8 cellular contexts compared by ENCODE assay signal in genomic region chr18:51194604-51195003, GRCh38. TPM values are rescaled to one million over a fixed set of nuclear protein-coding genes. Genes with fewer than 3 reads are reported as not detected.
A peak's percentile ranks its signal among the peaks of the same experiment; 100 is the strongest.
DNase-seq lines count a peak whose midpoint lies in the region; ATAC-seq, FAIRE-seq and TF ChIP-seq lines count a peak whose summit lies in the region.

No MANE protein-coding gene starts in this region.

- H3K4me3 ChIP-seq in iPS DF 6.9 (ENCODE audit: low read length): peak overlapping the region; percentile 99; the same call in 1 of the 2 replicates
- peak overlapping the region; percentile 89 to 90 for H3K4me3 ChIP-seq in stomach smooth muscle (ENCODE audit: low read length in 2 of 2)

- H3K9me3 ChIP-seq in iPS DF 6.9 (ENCODE audit: control insufficient read depth, insufficient read depth, low read length): no peaks in the 10 kb centered on the region
- H3K9me3 ChIP-seq in stomach smooth muscle (ENCODE audit: control insufficient read depth in 2 of 2, low read length in 2 of 2): no peaks in the 10 kb centered on the region

- POLR2A ChIA-PET in WTC11 (lab: Charles Lee): no interaction called here

- ATAC-seq in WTC11: no peak
- ATAC-seq in GM21423 (IDR thresholded peaks at IDR 0.05; ENCODE audit: unreplicated experiment): no peak
- no peak for ATAC-seq in HG03025 (IDR thresholded peaks at IDR 0.05; ENCODE audit: low FRiP score, unreplicated experiment)

- FAIRE-seq in RCC 7860 (lab: Jason Lieb, UNC): no peak

- peaks cover 23% of the 10 kb centered on the region for H3K36me3 Mint-ChIP-seq in T-helper 2 cell treated with Interferon-gamma antibody and Interleukin-4, amounts not matched to agents 5 μg/mL and 100 μg/mL, for 36 hours (ENCODE audit: low read depth)
- peaks cover 8% of the 10 kb centered on the region for H3K36me3 Mint-ChIP-seq in WTC11

- TF ChIP-seq CTCF in WTC11 (IDR thresholded peaks at IDR 0.05): no peak

- H3K9me3 Mint-ChIP-seq in T-helper 2 cell treated with Interferon-gamma antibody and Interleukin-4, amounts not matched to agents 5 μg/mL and 100 μg/mL, for 36 hours: no peaks in the 10 kb centered on the region
- H3K9me3 Mint-ChIP-seq in WTC11: peaks cover 3% of the 10 kb centered on the region

- peak overlapping the region; percentile 91 for H3K27ac Mint-ChIP-seq in T-helper 2 cell treated with Interferon-gamma antibody and Interleukin-4, amounts not matched to agents 5 μg/mL and 100 μg/mL, for 36 hours
- H3K27ac Mint-ChIP-seq in WTC11: peak overlapping the region; percentile 50

- H3K4me1 Mint-ChIP-seq in T-helper 2 cell treated with Interferon-gamma antibody and Interleukin-4, amounts not matched to agents 5 μg/mL and 100 μg/mL, for 36 hours (ENCODE audit: low read depth): peaks cover 50% of the 10 kb centered on the region
- H3K4me1 Mint-ChIP-seq in WTC11: peaks cover 54% of the 10 kb centered on the region

- no peak for DNase-seq in T-helper 2 cell treated with Interferon-gamma antibody and Interleukin-4, amounts not matched to agents 5 μg/mL and 100 μg/mL, for 36 hours (ENCODE audit: low spot score)
- DNase-seq in T-helper 2 cell (no peak), WTC11 (ENCODE audit: low spot score) (no peak), iPS DF 6.9 (ENCODE audit: low read depth, low spot score) (no peak), RCC 7860 (ENCODE audit: low spot score) (no peak)

- H3K27me3 ChIP-seq in iPS DF 6.9 (ENCODE audit: control insufficient read depth, insufficient read depth, low read length) (no peaks in the 10 kb centered on the region), stomach smooth muscle (ENCODE audit: control insufficient read depth in 1 of 2, insufficient read depth in 2 of 2, low read length in 2 of 2) (no peaks in the 10 kb centered on the region)

- no CpG with 5 or more reads among the region's 3 CpGs for WGBS in iPS DF 6.9 (ENCODE audit: insufficient coverage, insufficient read length)

- CTCF ChIA-PET in WTC11 (lab: Charles Lee): interaction anchor here (0.8 kb wide), 1 partner anchor 58 kb away, joined by 3 read pairs; no protein-coding TSS in a partner anchor

- H3K27ac ChIP-seq in iPS DF 6.9 (ENCODE audit: low read length): no peak overlapping the region
- H3K27ac ChIP-seq in stomach smooth muscle (ENCODE audit: low read length): peak overlapping the region; percentile 31

- H3K4me1 ChIP-seq in iPS DF 6.9 (ENCODE audit: control insufficient read depth, insufficient read depth, low read length) (no peaks in the 10 kb centered on the region), stomach smooth muscle (ENCODE audit: control insufficient read depth, insufficient read depth, low read length) (peaks cover 16% of the 10 kb centered on the region)

- peak overlapping the region; percentile 90 for H3K4me3 Mint-ChIP-seq in T-helper 2 cell treated with Interferon-gamma antibody and Interleukin-4, amounts not matched to agents 5 μg/mL and 100 μg/mL, for 36 hours
- peak overlapping the region; percentile 96 for H3K4me3 Mint-ChIP-seq in WTC11

- peak overlapping the region in 1 of 2 donors; percentile 83 for H3K9ac ChIP-seq in stomach smooth muscle (ENCODE audit: low read length in 2 of 2)

- no peaks in the 10 kb centered on the region for H3K36me3 ChIP-seq in iPS DF 6.9 (ENCODE audit: control insufficient read depth, insufficient read depth, low read length)
- no peaks in the 10 kb centered on the region for H3K36me3 ChIP-seq in stomach smooth muscle (ENCODE audit: control insufficient read depth in 2 of 2, insufficient read depth in 2 of 2, low read length in 2 of 2)

- no peaks in the 10 kb centered on the region for H3K27me3 Mint-ChIP-seq in T-helper 2 cell treated with Interferon-gamma antibody and Interleukin-4, amounts not matched to agents 5 μg/mL and 100 μg/mL, for 36 hours (ENCODE audit: low read depth)
- H3K27me3 Mint-ChIP-seq in WTC11 (ENCODE audit: low read depth): no peaks in the 10 kb centered on the region

TF ChIP-seq in WTC11, 78 proteins besides CTCF, POLR2A, EP300 and RAD21:
- no peak for TF ChIP-seq MAX (CRISPR knock-in tag; IDR thresholded peaks at IDR 0.05)
- no peak for TF ChIP-seq NR3C1 (CRISPR knock-in tag; conservative IDR thresholded peaks at IDR 0.05; ENCODE audit: low read depth)
- no peak for TF ChIP-seq ZNF138 (CRISPR knock-in tag; conservative IDR thresholded peaks at IDR 0.05)
- no peak for TF ChIP-seq EMX1 (CRISPR knock-in tag; IDR thresholded peaks at IDR 0.05)
- TF ChIP-seq, protein P1, sequence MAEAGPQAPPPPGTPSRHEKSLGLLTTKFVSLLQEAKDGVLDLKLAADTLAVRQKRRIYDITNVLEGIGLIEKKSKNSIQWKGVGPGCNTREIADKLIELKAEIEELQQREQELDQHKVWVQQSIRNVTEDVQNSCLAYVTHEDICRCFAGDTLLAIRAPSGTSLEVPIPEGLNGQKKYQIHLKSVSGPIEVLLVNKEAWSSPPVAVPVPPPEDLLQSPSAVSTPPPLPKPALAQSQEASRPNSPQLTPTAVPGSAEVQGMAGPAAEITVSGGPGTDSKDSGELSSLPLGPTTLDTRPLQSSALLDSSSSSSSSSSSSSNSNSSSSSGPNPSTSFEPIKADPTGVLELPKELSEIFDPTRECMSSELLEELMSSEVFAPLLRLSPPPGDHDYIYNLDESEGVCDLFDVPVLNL (CRISPR knock-in tag; IDR thresholded peaks at IDR 0.05; ENCODE audit: borderline replicate concordance, low read depth): no peak
- TF ChIP-seq NR2C2 (CRISPR knock-in tag; IDR thresholded peaks at IDR 0.05): no peak
- no peak for TF ChIP-seq ZNF671 (CRISPR knock-in tag; IDR thresholded peaks at IDR 0.05)

RNA-seq across cellular contexts. Expression of gene MEX3C, which starts 2.9 kb away (rescaled TPM):
- 70.4 to 79.4 TPM (median 73.9 TPM) in 3 replicates for total RNA-seq in WTC11 (2021)
